Comparison of ENCODE assay signal across 18 cellular contexts in genomic region chr2:74333896-74334586, GRCh38. TPM values are rescaled to one million over a fixed set of nuclear protein-coding genes. Genes with fewer than 3 reads are reported as not detected.
"Had no signal": no experiment of that assay in that cellular context is flagged by ENCODE, and none has a peak within 500 bp of the region (broad histone marks: within the 10 kb centered on the region; RNA-seq: fewer than 3 reads in every experiment).

No MANE protein-coding gene starts in this region.

- H3K4me3 ChIP-seq: heart left ventricle, left lung, mucosa of descending colon, prostate gland, sigmoid colon, smooth muscle cell, thyroid gland, upper lobe of left lung, vagina had no signal

- H3K4me1 ChIP-seq: heart left ventricle, prostate gland, sigmoid colon, upper lobe of left lung, vagina had no signal

- H3K4me3 Mint-ChIP-seq: activated CD4-positive, alpha-beta memory T cell treated with anti-CD3 and anti-CD28 coated beads, Interleukin-2, amount 10 ng/mL, durations not matched to agents 7 days and 5 days; activated CD4-positive, alpha-beta T cell treated with anti-CD3 and anti-CD28 coated beads, Interleukin-2, amount 10 ng/mL, durations not matched to agents 24 days and 14 days; activated naive CD8-positive, alpha-beta T cell; effector memory CD8-positive, alpha-beta T cell; immature natural killer cell; nephron; stimulated activated memory B cell treated with anti-CD40 and anti-IgM and Interleukin-4, amounts not matched to agents 10 μg/mL and 1 μg/mL and 100 μg/mL, for 72 hours; stimulated activated naive CD8-positive, alpha-beta T cell treated with anti-CD3 and anti-CD28 coated beads, Interleukin-15, amount 100 ng/mL, for 72 hours had no signal

- H3K36me3 ChIP-seq: left lung, thyroid gland, vagina had no signal

- H3K27me3 Mint-ChIP-seq: activated CD4-positive, alpha-beta memory T cell treated with anti-CD3 and anti-CD28 coated beads, Interleukin-2, amount 10 ng/mL, durations not matched to agents 7 days and 5 days; activated CD4-positive, alpha-beta T cell treated with anti-CD3 and anti-CD28 coated beads, Interleukin-2, amount 10 ng/mL, durations not matched to agents 24 days and 14 days; activated naive CD8-positive, alpha-beta T cell; effector memory CD8-positive, alpha-beta T cell; stimulated activated memory B cell treated with anti-CD40 and anti-IgM and Interleukin-4, amounts not matched to agents 10 μg/mL and 1 μg/mL and 100 μg/mL, for 72 hours; stimulated activated naive CD8-positive, alpha-beta T cell treated with anti-CD3 and anti-CD28 coated beads, Interleukin-15, amount 100 ng/mL, for 72 hours had no signal

- H3K4me2 ChIP-seq: smooth muscle cell had no signal

- H3K27ac Mint-ChIP-seq: activated CD4-positive, alpha-beta memory T cell treated with anti-CD3 and anti-CD28 coated beads, Interleukin-2, amount 10 ng/mL, durations not matched to agents 7 days and 5 days; activated CD4-positive, alpha-beta T cell treated with anti-CD3 and anti-CD28 coated beads, Interleukin-2, amount 10 ng/mL, durations not matched to agents 24 days and 14 days; activated naive CD8-positive, alpha-beta T cell; effector memory CD8-positive, alpha-beta T cell; immature natural killer cell; nephron; stimulated activated memory B cell treated with anti-CD40 and anti-IgM and Interleukin-4, amounts not matched to agents 10 μg/mL and 1 μg/mL and 100 μg/mL, for 72 hours; stimulated activated naive CD8-positive, alpha-beta T cell treated with anti-CD3 and anti-CD28 coated beads, Interleukin-15, amount 100 ng/mL, for 72 hours had no signal

- H3K27me3 ChIP-seq: heart left ventricle, left lung, sigmoid colon, thyroid gland, upper lobe of left lung, vagina had no signal

- DNase-seq: cortex of kidney had no signal

- H3K9me3 ChIP-seq: heart left ventricle, left lung, mucosa of descending colon, prostate gland, sigmoid colon, thyroid gland, upper lobe of left lung, vagina had no signal

- H3K9me3 Mint-ChIP-seq: activated CD4-positive, alpha-beta memory T cell treated with anti-CD3 and anti-CD28 coated beads, Interleukin-2, amount 10 ng/mL, durations not matched to agents 7 days and 5 days; activated CD4-positive, alpha-beta T cell treated with anti-CD3 and anti-CD28 coated beads, Interleukin-2, amount 10 ng/mL, durations not matched to agents 24 days and 14 days; effector memory CD8-positive, alpha-beta T cell; immature natural killer cell; nephron; stimulated activated memory B cell treated with anti-CD40 and anti-IgM and Interleukin-4, amounts not matched to agents 10 μg/mL and 1 μg/mL and 100 μg/mL, for 72 hours; stimulated activated naive CD8-positive, alpha-beta T cell treated with anti-CD3 and anti-CD28 coated beads, Interleukin-15, amount 100 ng/mL, for 72 hours had no signal

- H3K4me1 Mint-ChIP-seq: activated CD4-positive, alpha-beta memory T cell treated with anti-CD3 and anti-CD28 coated beads, Interleukin-2, amount 10 ng/mL, durations not matched to agents 7 days and 5 days; activated CD4-positive, alpha-beta T cell treated with anti-CD3 and anti-CD28 coated beads, Interleukin-2, amount 10 ng/mL, durations not matched to agents 24 days and 14 days; immature natural killer cell; nephron; stimulated activated memory B cell treated with anti-CD40 and anti-IgM and Interleukin-4, amounts not matched to agents 10 μg/mL and 1 μg/mL and 100 μg/mL, for 72 hours; stimulated activated naive CD8-positive, alpha-beta T cell treated with anti-CD3 and anti-CD28 coated beads, Interleukin-15, amount 100 ng/mL, for 72 hours had no signal

- H3K27ac ChIP-seq: heart left ventricle, left lung, prostate gland, sigmoid colon, thyroid gland, upper lobe of left lung, vagina had no signal

RNA-seq across cellular contexts. Expression of gene SLC4A5, which starts 9.2 kb away (rescaled TPM):
- polyA plus RNA-seq: immature natural killer cell had no signal
